ENCODE assay signal across 22 cellular contexts in the genomic region with DNA sequence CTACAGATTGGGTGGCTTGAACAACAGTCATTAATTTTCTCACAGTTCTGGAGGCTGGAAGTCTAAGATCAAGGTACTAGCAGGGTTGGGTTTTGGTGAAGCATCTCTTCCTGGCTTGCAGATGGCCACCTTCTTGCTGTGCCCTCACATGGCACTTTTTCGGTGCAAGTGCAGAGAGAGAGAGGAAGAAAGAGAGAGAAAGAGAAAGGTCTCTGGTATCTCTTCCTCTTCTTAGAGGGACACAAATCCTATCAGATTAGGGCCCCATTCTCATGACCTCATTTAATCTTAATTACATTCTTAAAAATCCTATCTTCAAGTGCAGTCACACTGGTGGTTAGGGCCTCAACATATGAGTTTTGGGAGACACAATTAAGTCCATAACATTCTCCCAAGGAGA.
"Had no signal": no experiment of that assay in that cellular context is flagged by ENCODE, and none has a peak within 500 bp of the region (broad histone marks: within the 10 kb centered on the region; RNA-seq: fewer than 3 reads in every experiment).

No MANE protein-coding gene starts in this region.

- DNase-seq: effector CD8-positive, alpha-beta T cell; endodermal cell; foreskin fibroblast; gastrocnemius medialis; head of caudate nucleus; mesenchymal stem cell; mucosa of descending colon; naive B cell; right lobe of liver; small intestine; stimulated activated CD4-positive, alpha-beta T cell treated with anti-CD3 and anti-CD28 coated beads, Interleukin-15, amount 100 ng/mL, for 24 hours; stimulated activated CD4-positive, alpha-beta T cell treated with anti-CD3 and anti-CD28 coated beads, Interleukin-2, amount 100 ng/mL, for 48 hours; stimulated activated naive CD4-positive, alpha-beta T cell treated with Interleukin-2 at 50 U/mL for 16 hours; stomach; thyroid gland; trophoblast cell had no signal

- H3K36me3 Mint-ChIP-seq: naive B cell had no signal

- H3K9me3 Mint-ChIP-seq: neural crest cell had no signal

- H3K27ac Mint-ChIP-seq: dendritic cell treated with granulocyte-macrophage colony-stimulating factor and Interleukin-4, amounts not matched to agents 40 ng/mL and 50 ng/mL, for 4 days; endodermal cell; mesothelial cell of epicardium; natural killer cell treated with Interleukin-12 subunit alpha and Interleukin-12 subunit beta and Interleukin-15 and Interleukin-18, amount 100 ng/mL, for 72 hours; progenitor cell of endocrine pancreas had no signal

- H3K4me3 Mint-ChIP-seq: dendritic cell treated with granulocyte-macrophage colony-stimulating factor and Interleukin-4, amounts not matched to agents 40 ng/mL and 50 ng/mL, for 4 days; endodermal cell; mesothelial cell of epicardium; naive B cell; natural killer cell treated with Interleukin-12 subunit alpha and Interleukin-12 subunit beta and Interleukin-15 and Interleukin-18, amount 100 ng/mL, for 72 hours; neural crest cell had no signal

- H3K4me1 Mint-ChIP-seq: endodermal cell, neural crest cell had no signal

- ATAC-seq: esophagus mucosa; gastrocnemius medialis; mucosa of descending colon; natural killer cell treated with Interleukin-12 subunit alpha and Interleukin-12 subunit beta and Interleukin-15 and Interleukin-18, amount 100 ng/mL, for 72 hours; right lobe of liver had no signal

- H3K27me3 Mint-ChIP-seq: naive B cell had no signal
